39 cellular contexts compared by ENCODE assay signal in genomic region chr7:33212144-33212543, GRCh38.
"Had no signal": no experiment of that assay in that cellular context is flagged by ENCODE, and none has a peak within 500 bp of the region (broad histone marks: within the 10 kb centered on the region; RNA-seq: fewer than 3 reads in every experiment).

No MANE protein-coding gene starts in this region.

- H3K27ac Mint-ChIP-seq: activated B cell treated with CpG ODN at 0.5 μM for 24 hours; activated CD4-positive, alpha-beta memory T cell treated with anti-CD3 and anti-CD28 coated beads for 36 hours; activated CD4-positive, alpha-beta T cell treated with anti-CD3 and anti-CD28 coated beads, Interleukin-2, amount 10 ng/mL, durations not matched to agents 24 days and 14 days; activated CD8-positive, alpha-beta T cell treated with anti-CD3 and anti-CD28 coated beads for 36 hours; activated naive CD4-positive, alpha-beta T cell treated with anti-CD3 and anti-CD28 coated beads, Interleukin-2, amount 10 ng/mL, durations not matched to agents 7 days and 5 days; activated naive CD4-positive, alpha-beta T cell treated with anti-CD3 and anti-CD28 coated beads, Interleukin-2, amount 50 U/mL, for 24 hours; activated naive CD8-positive, alpha-beta T cell; activated naive CD8-positive, alpha-beta T cell treated with anti-CD3 and anti-CD28 coated beads, Interleukin-2, amount 10 ng/mL, durations not matched to agents 7 days and 5 days; activated naive CD8-positive, alpha-beta T cell treated with anti-CD3 and anti-CD28 coated beads, Interleukin-2, amount 50 U/mL, for 24 hours; activated T-cell treated with anti-CD3 and anti-CD28 coated beads, Interleukin-2, amount 50 U/mL, for 72 hours; activated T-helper 1 cell treated with anti-CD3 and anti-CD28 coated beads, Interleukin-12 subunit alpha, Interleukin-12 subunit beta, Interleukin-2, Interleukin-4 antibody, amounts not matched to agents 30 ng/mL and 10 ng/mL and 1 ng/mL, durations not matched to agents 14 hours and 24 hours and 36 hours; activated T-helper 17 cell treated with anti-CD3 and anti-CD28 coated beads, Interleukin-2, amount 50 U/mL, for 72 hours; brain; T-helper 1 cell treated with Interleukin-12 subunit alpha and Interleukin-12 subunit beta and Interleukin-4 antibody, amounts not matched to agents 30 μg/mL and 1 μg/mL, for 36 hours; T-helper 2 cell treated with Interferon-gamma antibody and Interleukin-4, amounts not matched to agents 5 μg/mL and 100 μg/mL, for 36 hours had no signal

- H3K4me1 Mint-ChIP-seq: activated B cell treated with CpG ODN at 0.5 μM for 24 hours; activated CD4-positive, alpha-beta T cell treated with anti-CD3 and anti-CD28 coated beads, Interleukin-2, amount 10 ng/mL, durations not matched to agents 24 days and 14 days; activated naive CD4-positive, alpha-beta T cell treated with anti-CD3 and anti-CD28 coated beads, Interleukin-2, amount 10 ng/mL, durations not matched to agents 7 days and 5 days; activated naive CD4-positive, alpha-beta T cell treated with anti-CD3 and anti-CD28 coated beads, Interleukin-2, amount 50 U/mL, for 24 hours; activated naive CD8-positive, alpha-beta T cell treated with anti-CD3 and anti-CD28 coated beads, Interleukin-2, amount 10 ng/mL, durations not matched to agents 7 days and 5 days; activated naive CD8-positive, alpha-beta T cell treated with anti-CD3 and anti-CD28 coated beads, Interleukin-2, amount 50 U/mL, for 24 hours; activated T-helper 17 cell treated with anti-CD3 and anti-CD28 coated beads, Interleukin-2, amount 50 U/mL, for 72 hours; brain had no signal

- H3K27me3 Mint-ChIP-seq: activated B cell treated with CpG ODN at 0.5 μM for 24 hours; activated CD4-positive, alpha-beta memory T cell treated with anti-CD3 and anti-CD28 coated beads for 36 hours; activated CD4-positive, alpha-beta T cell treated with anti-CD3 and anti-CD28 coated beads, Interleukin-2, amount 10 ng/mL, durations not matched to agents 24 days and 14 days; activated CD8-positive, alpha-beta T cell treated with anti-CD3 and anti-CD28 coated beads for 36 hours; activated naive CD4-positive, alpha-beta T cell treated with anti-CD3 and anti-CD28 coated beads, Interleukin-2, amount 10 ng/mL, durations not matched to agents 7 days and 5 days; activated naive CD4-positive, alpha-beta T cell treated with anti-CD3 and anti-CD28 coated beads, Interleukin-2, amount 50 U/mL, for 24 hours; activated naive CD8-positive, alpha-beta T cell; activated naive CD8-positive, alpha-beta T cell treated with anti-CD3 and anti-CD28 coated beads, Interleukin-2, amount 10 ng/mL, durations not matched to agents 7 days and 5 days; activated naive CD8-positive, alpha-beta T cell treated with anti-CD3 and anti-CD28 coated beads, Interleukin-2, amount 50 U/mL, for 24 hours; activated T-helper 17 cell treated with anti-CD3 and anti-CD28 coated beads, Interleukin-2, amount 50 U/mL, for 72 hours; brain; central memory CD8-positive, alpha-beta T cell had no signal

- H3K4me3 ChIP-seq: ascending aorta, cardiac muscle cell had no signal

- H3K4me3 Mint-ChIP-seq: activated B cell treated with CpG ODN at 0.5 μM for 24 hours; activated CD4-positive, alpha-beta memory T cell treated with anti-CD3 and anti-CD28 coated beads for 36 hours; activated CD4-positive, alpha-beta T cell treated with anti-CD3 and anti-CD28 coated beads, Interleukin-2, amount 10 ng/mL, durations not matched to agents 24 days and 14 days; activated CD8-positive, alpha-beta T cell treated with anti-CD3 and anti-CD28 coated beads for 36 hours; activated naive CD4-positive, alpha-beta T cell treated with anti-CD3 and anti-CD28 coated beads, Interleukin-2, amount 10 ng/mL, durations not matched to agents 7 days and 5 days; activated naive CD4-positive, alpha-beta T cell treated with anti-CD3 and anti-CD28 coated beads, Interleukin-2, amount 50 U/mL, for 24 hours; activated naive CD8-positive, alpha-beta T cell; activated naive CD8-positive, alpha-beta T cell treated with anti-CD3 and anti-CD28 coated beads, Interleukin-2, amount 10 ng/mL, durations not matched to agents 7 days and 5 days; activated naive CD8-positive, alpha-beta T cell treated with anti-CD3 and anti-CD28 coated beads, Interleukin-2, amount 50 U/mL, for 24 hours; activated T-cell treated with anti-CD3 and anti-CD28 coated beads, Interleukin-2, amount 50 U/mL, for 4 hours; activated T-cell treated with anti-CD3 and anti-CD28 coated beads, Interleukin-2, amount 50 U/mL, for 72 hours; activated T-helper 1 cell treated with anti-CD3 and anti-CD28 coated beads, Interleukin-12 subunit alpha, Interleukin-12 subunit beta, Interleukin-2, Interleukin-4 antibody, amounts not matched to agents 30 ng/mL and 10 ng/mL and 1 ng/mL, durations not matched to agents 14 hours and 24 hours and 36 hours; activated T-helper 17 cell treated with anti-CD3 and anti-CD28 coated beads, Interleukin-2, amount 50 U/mL, for 72 hours; brain; central memory CD8-positive, alpha-beta T cell; T-helper 1 cell treated with Interleukin-12 subunit alpha and Interleukin-12 subunit beta and Interleukin-4 antibody, amounts not matched to agents 30 μg/mL and 1 μg/mL, for 36 hours; T-helper 2 cell treated with Interferon-gamma antibody and Interleukin-4, amounts not matched to agents 5 μg/mL and 100 μg/mL, for 36 hours had no signal

- H3K4me1 ChIP-seq: ascending aorta had no signal

- H3K27ac ChIP-seq: ascending aorta, cardiac muscle cell, VCaP had no signal

- DNase-seq: activated B cell treated with CpG ODN at 0.5 μM for 24 hours; activated CD4-positive, alpha-beta memory T cell treated with anti-CD3 and anti-CD28 coated beads for 36 hours; activated CD4-positive, alpha-beta T cell treated with anti-CD3 and anti-CD28 coated beads for 4 hours; activated CD4-positive, alpha-beta T cell treated with anti-CD3 and anti-CD28 coated beads, Interleukin-2, amount 10 ng/mL, durations not matched to agents 24 days and 14 days; activated CD4-positive, alpha-beta T cell treated with anti-CD3 and anti-CD28 coated beads, Interleukin-2, amount 50 U/mL, for 1 hour; activated CD4-positive, alpha-beta T cell treated with anti-CD3 and anti-CD28 coated beads, Interleukin-2, amount 50 U/mL, for 4 hours; activated CD4-positive, CD25-positive, alpha-beta regulatory T cell treated with anti-CD3 and anti-CD28 coated beads, Interleukin-2, amount 50 U/mL, for 72 hours; activated CD8-positive, alpha-beta memory T cell treated with anti-CD3 and anti-CD28 coated beads, Interleukin-2, amount 50 U/mL, for 4 hours; activated CD8-positive, alpha-beta T cell treated with anti-CD3 and anti-CD28 coated beads for 36 hours; activated effector memory CD4-positive, alpha-beta T cell treated with anti-CD3 and anti-CD28 coated beads, Interleukin-2, amount 50 U/mL, for 16 hours; activated gamma-delta T cell treated with Interleukin-2 at 50 U/mL for 16 hours; activated naive CD4-positive, alpha-beta T cell; activated naive CD4-positive, alpha-beta T cell treated with anti-CD3 and anti-CD28 coated beads, Interleukin-2, amount 10 ng/mL, durations not matched to agents 7 days and 5 days; activated naive CD8-positive, alpha-beta T cell treated with anti-CD3 and anti-CD28 coated beads, Interleukin-2, amount 10 ng/mL, durations not matched to agents 7 days and 5 days; activated naive CD8-positive, alpha-beta T cell treated with anti-CD3 and anti-CD28 coated beads, Interleukin-2, amount 50 U/mL, for 24 hours; activated T-cell treated with anti-CD3 and anti-CD28 coated beads for 4 hours; activated T-cell treated with anti-CD3 and anti-CD28 coated beads, Interleukin-2, amount 50 U/mL, for 1 hour; activated T-cell treated with anti-CD3 and anti-CD28 coated beads, Interleukin-2, amount 50 U/mL, for 4 hours; activated T-cell treated with anti-CD3 and anti-CD28 coated beads, Interleukin-2, amount 50 U/mL, for 72 hours; amygdala; anterior cingulate cortex; caudate nucleus; cerebellar nuclear complex; T-helper 1 cell; T-helper 2 cell; T-helper 9 cell had no signal

- FAIRE-seq: bronchial epithelial cell, TTC549 had no signal

- H3K36me3 ChIP-seq: cardiac muscle cell had no signal

- H3K27me3 ChIP-seq: ascending aorta, cardiac muscle cell had no signal

- ATAC-seq: activated CD8-positive, alpha-beta T cell treated with anti-CD3 and anti-CD28 coated beads for 36 hours; activated naive CD8-positive, alpha-beta T cell treated with anti-CD3 and anti-CD28 coated beads, Interleukin-2, amount 50 U/mL, for 24 hours; activated T-cell treated with anti-CD3 and anti-CD28 coated beads, Interleukin-2, amount 50 U/mL, for 4 hours; activated T-cell treated with anti-CD3 and anti-CD28 coated beads, Interleukin-2, amount 50 U/mL, for 72 hours; activated T-helper 17 cell treated with anti-CD3 and anti-CD28 coated beads, Interleukin-2, amount 50 U/mL, for 72 hours had no signal
